8 cellular contexts compared by ENCODE assay signal in genomic region chr2:64730551-64731305, GRCh38.
DNase-seq lines count a peak whose midpoint lies in the region; ATAC-seq and TF ChIP-seq lines count a peak whose summit lies in the region.

No MANE protein-coding gene starts in this region.

- peaks cover 8% of the 10 kb centered on the region for H3K36me3 Mint-ChIP-seq in CD4-positive, CD25-positive, alpha-beta regulatory T cell
- H3K36me3 Mint-ChIP-seq in activated naive CD4-positive, alpha-beta T cell treated with anti-CD3 and anti-CD28 coated beads for 36 hours (ENCODE audit: low read depth) = peaks cover 3% of the 10 kb centered on the region
- H3K36me3 Mint-ChIP-seq in osteocyte (ENCODE audit: unreplicated experiment) = peaks cover 9% of the 10 kb centered on the region

- H3K9me3 ChIP-seq in CD4-positive, CD25-positive, alpha-beta regulatory T cell (ENCODE audit: control insufficient read depth in 2 of 2, low read length in 2 of 2) = no peaks in the 10 kb centered on the region

- peak overlapping the region; percentile 70 to 96 (median 88) for H3K4me3 Mint-ChIP-seq in CD4-positive, CD25-positive, alpha-beta regulatory T cell
- peak overlapping the region; percentile 78 for H3K4me3 Mint-ChIP-seq in activated naive CD4-positive, alpha-beta T cell treated with anti-CD3 and anti-CD28 coated beads for 36 hours
- peak overlapping the region; percentile 51 for H3K4me3 Mint-ChIP-seq in osteocyte (ENCODE audit: unreplicated experiment)

- TF ChIP-seq CTCF in osteocyte (IDR thresholded peaks at IDR 0.05) = no peak

- intact Hi-C loops in activated naive CD4-positive, alpha-beta T cell treated with anti-CD3 and anti-CD28 coated beads for 36 hours (cut with micrococcal nuclease) = loop anchor here (1.0 to 10.0 kb wide), 4 partner anchors 8 to 254 kb away; partner anchors contain the start of genes SERTAD2 and SLC1A4

- peaks cover 25 to 52% (median 46%) of the 10 kb centered on the region in 4 donors for H3K4me1 Mint-ChIP-seq in CD4-positive, CD25-positive, alpha-beta regulatory T cell
- H3K4me1 Mint-ChIP-seq in activated naive CD4-positive, alpha-beta T cell treated with anti-CD3 and anti-CD28 coated beads for 36 hours (ENCODE audit: low read depth) = peaks cover 63% of the 10 kb centered on the region
- H3K4me1 Mint-ChIP-seq in osteocyte (ENCODE audit: unreplicated experiment) = peaks cover 37% of the 10 kb centered on the region

- H3K4me1 ChIP-seq in CD4-positive, CD25-positive, alpha-beta regulatory T cell (ENCODE audit: control insufficient read depth, insufficient read depth, low read length, poor library complexity, severe bottlenecking) = peaks cover 30% of the 10 kb centered on the region

- CTCF ChIA-PET in activated naive CD4-positive, alpha-beta T cell treated with anti-CD3 and anti-CD28 coated beads for 36 hours (lab: Charles Lee) = interaction anchor here (1.1 to 1.2 kb wide), 2 partner anchors 26 to 92 kb away, joined by 3 read pairs; no protein-coding TSS in a partner anchor

- no peaks in the 10 kb centered on the region for H3K36me3 ChIP-seq in CD4-positive, CD25-positive, alpha-beta regulatory T cell (ENCODE audit: control insufficient read depth, insufficient read depth, low read length)

- peak; percentile 11 to 64 (median 38) for DNase-seq in CD4-positive, CD25-positive, alpha-beta regulatory T cell
- DNase-seq in OCI-M1 (lab: John Stamatoyannopoulos, UW) (peak; percentile 82), germinal center (ENCODE audit: low spot score) (peak; percentile 50), osteocyte (ENCODE audit: extremely low spot score, unreplicated experiment) (no peak), KG1 (lab: John Stamatoyannopoulos, UW) (no peak)
- peak; percentile 49 for DNase-seq in activated naive CD4-positive, alpha-beta T cell treated with anti-CD3 and anti-CD28 coated beads for 36 hours

- H3K27me3 ChIP-seq in CD4-positive, CD25-positive, alpha-beta regulatory T cell (ENCODE audit: control insufficient read depth, insufficient read depth, low read length) = no peaks in the 10 kb centered on the region

- peak overlapping the region; percentile 95 to 98 (median 96) for H3K27ac Mint-ChIP-seq in CD4-positive, CD25-positive, alpha-beta regulatory T cell
- peak overlapping the region; percentile 90 for H3K27ac Mint-ChIP-seq in activated naive CD4-positive, alpha-beta T cell treated with anti-CD3 and anti-CD28 coated beads for 36 hours
- peak overlapping the region; percentile 85 for H3K27ac Mint-ChIP-seq in osteocyte (ENCODE audit: unreplicated experiment)

- H3K9me3 Mint-ChIP-seq in CD4-positive, CD25-positive, alpha-beta regulatory T cell = no peaks in the 10 kb centered on the region
- no peaks in the 10 kb centered on the region for H3K9me3 Mint-ChIP-seq in activated naive CD4-positive, alpha-beta T cell treated with anti-CD3 and anti-CD28 coated beads for 36 hours
- H3K9me3 Mint-ChIP-seq in osteocyte (ENCODE audit: unreplicated experiment) = no peaks in the 10 kb centered on the region

- H3K4me3 ChIP-seq in CD4-positive, CD25-positive, alpha-beta regulatory T cell (ENCODE audit: low read depth, low read length) = peak overlapping the region; percentile 87

- H3K27me3 Mint-ChIP-seq in CD4-positive, CD25-positive, alpha-beta regulatory T cell = no peaks in the 10 kb centered on the region
- no peaks in the 10 kb centered on the region for H3K27me3 Mint-ChIP-seq in activated naive CD4-positive, alpha-beta T cell treated with anti-CD3 and anti-CD28 coated beads for 36 hours (ENCODE audit: low read depth)
- H3K27me3 Mint-ChIP-seq in osteocyte (ENCODE audit: unreplicated experiment) = no peaks in the 10 kb centered on the region

- peak; percentile 42 to 45 for ATAC-seq in CD4-positive, CD25-positive, alpha-beta regulatory T cell (ENCODE audit: low read depth in 2 of 2)
- peak; percentile 23 for ATAC-seq in HG02798 (IDR thresholded peaks at IDR 0.05; ENCODE audit: poor library complexity, unreplicated experiment)
- no peak for ATAC-seq in GM21717 (IDR thresholded peaks at IDR 0.05; ENCODE audit: unreplicated experiment)

- peak overlapping the region; percentile 74 for H3K27ac ChIP-seq in CD4-positive, CD25-positive, alpha-beta regulatory T cell (ENCODE audit: insufficient read depth, low read length, poor library complexity, severe bottlenecking)

Comparison
In these comparisons a context has a peak if more than half of its experiments do, and no peak if none do; other contexts are left out.
1. DNase-seq: peak in CD4-positive, CD25-positive, alpha-beta regulatory T cell (3 of 3), OCI-M1 (single experiment), activated naive CD4-positive, alpha-beta T cell treated with anti-CD3 and anti-CD28 coated beads for 36 hours (single experiment) and germinal center (single experiment); none in osteocyte (single experiment) and KG1 (single experiment).
2. Peak in every context shown above with its lines, with median percentiles within 50 percentile points of each other: H3K27ac Mint-ChIP-seq and H3K4me3 Mint-ChIP-seq.